11 cellular contexts compared by ENCODE assay signal in the genomic region with DNA sequence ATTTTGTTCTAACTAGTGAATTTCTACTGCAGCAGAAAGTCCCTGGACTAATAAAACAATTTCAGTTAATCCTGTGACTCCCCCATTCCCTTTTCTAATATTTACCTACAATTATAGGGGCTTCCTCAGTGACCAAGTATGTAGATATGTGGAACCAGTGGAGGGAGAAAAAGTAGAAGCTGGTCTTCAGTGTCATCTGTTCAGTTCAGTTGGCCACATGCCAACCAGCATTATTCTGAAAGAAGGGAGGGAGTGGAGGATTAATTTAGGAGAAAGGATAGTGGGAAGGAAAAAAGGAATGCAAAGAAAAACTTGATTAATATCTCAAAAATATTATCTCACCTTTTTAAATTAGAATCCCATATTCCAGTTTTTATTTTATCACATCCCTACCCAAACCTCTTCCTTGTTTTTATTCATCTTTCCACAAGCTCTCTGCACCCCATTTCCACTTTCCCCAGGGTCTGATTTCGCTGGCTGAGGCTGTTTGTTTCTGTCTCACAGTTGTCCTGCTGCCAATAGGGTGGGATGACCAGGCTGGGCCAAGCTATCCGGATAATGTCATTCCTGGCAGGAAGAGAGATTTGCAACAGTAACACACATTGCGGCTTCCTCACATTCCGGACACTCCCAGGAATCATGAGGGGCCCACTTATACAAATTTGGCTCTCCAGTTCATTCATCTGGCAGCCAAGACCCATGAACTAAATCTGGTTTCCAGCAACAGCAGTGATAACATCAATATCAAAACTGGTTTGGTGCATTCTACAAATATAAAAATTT. TPM values are rescaled to one million over a fixed set of nuclear protein-coding genes. Genes with fewer than 3 reads are reported as not detected.
A peak's percentile ranks its signal among the peaks of the same experiment; 100 is the strongest.
DNase-seq lines count a peak whose midpoint lies in the region; ATAC-seq and TF ChIP-seq lines count a peak whose summit lies in the region.
"Had no signal": no experiment of that assay in that cellular context is flagged by ENCODE, and none has a peak within 500 bp of the region (broad histone marks: within the 10 kb centered on the region; RNA-seq: fewer than 3 reads in every experiment).

No MANE protein-coding gene starts in this region.

- peak; percentile 72 for DNase-seq in A172 (ENCODE audit: low spot score)
- peak; percentile 80 for DNase-seq in HS-5 (ENCODE audit: low read depth)
- DNase-seq in astrocyte of the spinal cord (ENCODE audit: low read depth, low spot score) = peak; percentile 77
- DNase-seq in iris pigment epithelial cell (ENCODE audit: low read depth) = peak; percentile 68
- no peak for DNase-seq in foreskin melanocyte
- no peak for DNase-seq in activated CD4-positive, alpha-beta T cell treated with anti-CD3 and anti-CD28 coated beads for 4 hours
- DNase-seq: activated CD4-positive, CD25-positive, alpha-beta regulatory T cell treated with anti-CD3 and anti-CD28 coated beads, Interleukin-2, amount 50 U/mL, for 72 hours; activated naive CD4-positive, alpha-beta T cell treated with anti-CD3 and anti-CD28 coated beads, Interleukin-2, amount 50 U/mL, for 16 hours; stimulated activated naive CD4-positive, alpha-beta T cell treated with Interleukin-2 at 50 U/mL for 16 hours had no signal

- no peak for ATAC-seq in GM21447 (IDR thresholded peaks at IDR 0.05; ENCODE audit: unreplicated experiment)
- ATAC-seq in HG02610 (IDR thresholded peaks at IDR 0.05; ENCODE audit: unreplicated experiment) = no peak

- H3K4me3 ChIP-seq in astrocyte of the spinal cord (ENCODE audit: low read depth, low read length) = no peak overlapping the region

- TF ChIP-seq CTCF in astrocyte of the spinal cord (IDR thresholded peaks at IDR 0.05; ENCODE audit: low read depth, low read length) = no peak

- in situ Hi-C loops in astrocyte of the spinal cord (cut with HindIII; ENCODE audit: low sequenced_read_pairs) = no loop called here

RNA-seq across cellular contexts. Expression of a gene that starts 24.6 kb away (rescaled TPM):
- total RNA-seq in A172 (2014; rRNA removed; shearing (Covaris generic)) = 29.2 and 33.1 TPM in 2 replicates

Comparison
In these comparisons a context has a peak if more than half of its experiments do, and no peak if none do; other contexts are left out.
1. DNase-seq: peak in A172 (single experiment), HS-5 (single experiment), astrocyte of the spinal cord (single experiment) and iris pigment epithelial cell (single experiment); none in foreskin melanocyte (single experiment) and activated CD4-positive, alpha-beta T cell treated with anti-CD3 and anti-CD28 coated beads for 4 hours (0 of 2).